Comparison of ENCODE assay signal across 15 cellular contexts in the genomic region with DNA sequence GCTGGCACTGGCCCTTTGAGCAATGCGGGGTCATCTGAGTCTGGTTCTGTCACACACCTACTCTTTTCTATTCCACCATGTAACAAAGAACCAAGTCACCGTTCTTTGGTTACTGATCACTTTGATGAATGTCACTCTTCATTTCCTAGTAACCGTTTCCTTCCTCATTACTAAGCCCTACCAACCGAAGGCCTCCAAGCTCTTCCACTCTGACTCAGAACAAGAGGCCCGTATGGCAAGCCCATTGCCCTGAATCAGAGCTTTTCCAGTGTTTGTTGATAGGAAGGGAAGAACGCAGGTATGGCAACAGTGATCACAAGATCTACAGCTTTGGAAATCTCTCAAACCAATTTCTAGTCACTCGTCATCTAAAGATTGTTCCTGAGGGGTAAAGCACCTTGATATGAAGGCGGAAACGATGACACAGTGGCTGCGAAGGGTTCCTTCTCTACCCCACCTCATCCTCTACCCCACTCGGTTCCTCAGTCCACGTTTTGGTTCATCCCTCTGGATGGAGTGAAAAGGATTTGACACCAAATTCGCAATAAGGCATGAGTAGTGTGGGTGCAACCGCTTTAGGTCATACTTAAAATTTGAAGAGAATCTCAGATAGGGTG. TPM values are rescaled to one million over a fixed set of nuclear protein-coding genes. Genes with fewer than 3 reads are reported as not detected.
DNase-seq lines count a peak whose midpoint lies in the region; ATAC-seq lines count a peak whose summit lies in the region.
"Had no signal": no experiment of that assay in that cellular context is flagged by ENCODE, and none has a peak within 500 bp of the region (broad histone marks: within the 10 kb centered on the region; RNA-seq: fewer than 3 reads in every experiment).

No MANE protein-coding gene starts in this region.

- POLR2A ChIA-PET in T-cell (lab: Charles Lee) = no interaction called here

- no peaks in the 10 kb centered on the region for H3K9me3 Mint-ChIP-seq in T-cell
- no peaks in the 10 kb centered on the region for H3K9me3 Mint-ChIP-seq in activated T-cell treated with anti-CD3 and anti-CD28 coated beads, Interleukin-2, amount 50 U/mL, for 4 hours

- CTCF ChIA-PET in T-cell (lab: Charles Lee) = no interaction called here

- peak; percentile 60 to 77 (median 72) for ATAC-seq in T-cell (replicated peaks in 1 of 4)
- ATAC-seq in activated T-cell treated with anti-CD3 and anti-CD28 coated beads, Interleukin-2, amount 50 U/mL, for 4 hours = peak; percentile 68 to 76
- no peak for ATAC-seq in HG03280 (IDR thresholded peaks at IDR 0.05; ENCODE audit: unreplicated experiment)
- no peak for ATAC-seq in HG02763 (IDR thresholded peaks at IDR 0.05; ENCODE audit: unreplicated experiment)

- H3K4me3 Mint-ChIP-seq in T-cell = peak overlapping the region in 2 of 3 donors; percentile 24 to 47
- peak overlapping the region; percentile 11 for H3K4me3 Mint-ChIP-seq in activated T-cell treated with anti-CD3 and anti-CD28 coated beads, Interleukin-2, amount 50 U/mL, for 4 hours
- H3K4me3 Mint-ChIP-seq: naive B cell had no signal

- peaks cover 0 to 8% of the 10 kb centered on the region in 2 donors for H3K27me3 Mint-ChIP-seq in T-cell
- H3K27me3 Mint-ChIP-seq in activated T-cell treated with anti-CD3 and anti-CD28 coated beads, Interleukin-2, amount 50 U/mL, for 4 hours (ENCODE audit: low read depth) = no peaks in the 10 kb centered on the region
- H3K27me3 Mint-ChIP-seq: naive B cell had no signal

- peak overlapping the region; percentile 68 to 88 for H3K27ac Mint-ChIP-seq in T-cell
- H3K27ac Mint-ChIP-seq: naive B cell had no signal

- peaks cover 56 to 74% (median 62%) of the 10 kb centered on the region in 3 donors for H3K4me1 Mint-ChIP-seq in T-cell
- H3K4me1 Mint-ChIP-seq in activated T-cell treated with anti-CD3 and anti-CD28 coated beads, Interleukin-2, amount 50 U/mL, for 4 hours (ENCODE audit: low read depth) = peaks cover 70% of the 10 kb centered on the region
- H3K4me1 Mint-ChIP-seq: naive B cell had no signal

- H3K36me3 Mint-ChIP-seq in T-cell = no peaks in the 10 kb centered on the region
- no peaks in the 10 kb centered on the region for H3K36me3 Mint-ChIP-seq in activated T-cell treated with anti-CD3 and anti-CD28 coated beads, Interleukin-2, amount 50 U/mL, for 4 hours (ENCODE audit: insufficient read depth)

- DNase-seq in HT1080 (ENCODE audit: low read depth) (peak; percentile 25), T-cell (no peak), Ammon's horn (ENCODE audit: low spot score) (no peak), UCSD-AML1 (lab: John Stamatoyannopoulos, UW; ENCODE audit: unreplicated experiment) (no peak)
- DNase-seq in activated T-cell treated with anti-CD3 and anti-CD28 coated beads, Interleukin-2, amount 50 U/mL, for 4 hours = peak; percentile 28
- peak; percentile 68 for DNase-seq in stimulated activated CD4-positive, alpha-beta T cell treated with anti-CD3 and anti-CD28 coated beads, Interleukin-1b, Interleukin-23, amount 100 ng/mL, for 48 hours
- DNase-seq: naive B cell, NCI-H1694, NCI-H510A treated with DMSO at 0.1 percent for 48 hours, RPMI8226 had no signal

RNA-seq across cellular contexts. Expression of a gene that starts 28.0 kb away (rescaled TPM):
- not detected in 2 replicates for total RNA-seq in HT1080 (2014; rRNA removed; shearing (Covaris generic))
- polyA plus RNA-seq in HT1080 (2015; cell fraction: cytosol; rRNA removed) = not detected in 2 replicates
- polyA plus RNA-seq in HT1080 (2015; cell fraction: nucleus; rRNA removed) = not detected in 2 replicates
- 10 to 100 TPM; 23.8 to 38.4 (median 37.1) TPM for total RNA-seq in T-cell
- 100 to 1,000 TPM in 2 of 3 donors, 10 to 100 TPM in 1; 99.9 to 139 (median 115) TPM for total RNA-seq in activated T-cell treated with anti-CD3 and anti-CD28 coated beads, Interleukin-2, amount 50 U/mL, for 4 hours
- total RNA-seq: fibroblast of villous mesenchyme, H1, renal cortical epithelial cell had no signal
- polyA plus RNA-seq: H1 had no signal

Comparison
In these comparisons a context has a peak if more than half of its experiments do, and no peak if none do; other contexts are left out.
1. DNase-seq: peak in HT1080 (single experiment), activated T-cell treated with anti-CD3 and anti-CD28 coated beads, Interleukin-2, amount 50 U/mL, for 4 hours (single experiment) and stimulated activated CD4-positive, alpha-beta T cell treated with anti-CD3 and anti-CD28 coated beads, Interleukin-1b, Interleukin-23, amount 100 ng/mL, for 48 hours (single experiment); none in T-cell (0 of 34), Ammon's horn (single experiment) and UCSD-AML1 (single experiment).
2. ATAC-seq: peak in T-cell (4 of 4) and activated T-cell treated with anti-CD3 and anti-CD28 coated beads, Interleukin-2, amount 50 U/mL, for 4 hours (2 of 2); none in HG03280 (single experiment) and HG02763 (single experiment).
3. RNA of a gene that starts 28.0 kb away (total RNA-seq): 99.9 to 139 TPM in activated T-cell treated with anti-CD3 and anti-CD28 coated beads, Interleukin-2, amount 50 U/mL, for 4 hours and 23.8 to 38.4 TPM in T-cell; not detected in HT1080; every median in the first group is over 10 times any median in the second.